ENCODE assay signal across 1 cellular context in the genomic region with DNA sequence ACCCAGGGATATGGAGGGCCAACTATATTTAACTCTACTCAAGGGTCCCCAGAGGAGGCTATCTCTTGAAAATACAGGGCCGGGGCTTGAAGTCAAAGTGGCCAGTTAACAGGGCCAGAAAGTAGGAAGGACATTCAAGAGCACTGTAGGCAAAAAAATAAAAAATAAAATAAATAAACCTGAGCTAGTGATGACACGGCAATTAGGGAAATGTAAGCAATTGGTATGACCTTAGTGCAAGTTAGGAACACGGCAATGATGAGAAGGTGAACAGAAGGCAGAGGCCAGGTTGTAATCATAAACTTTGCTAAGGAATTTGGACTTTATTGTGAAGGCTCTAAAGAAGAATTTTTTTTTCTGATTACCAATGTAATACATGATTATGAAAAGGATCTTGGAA.
TF ChIP-seq lines count a peak whose summit lies in the region.

No MANE protein-coding gene starts in this region.

TF ChIP-seq in HEK293, 187 proteins besides CTCF, POLR2A, EP300 and RAD21 (continued from another document):
- TF ChIP-seq, protein P1, sequence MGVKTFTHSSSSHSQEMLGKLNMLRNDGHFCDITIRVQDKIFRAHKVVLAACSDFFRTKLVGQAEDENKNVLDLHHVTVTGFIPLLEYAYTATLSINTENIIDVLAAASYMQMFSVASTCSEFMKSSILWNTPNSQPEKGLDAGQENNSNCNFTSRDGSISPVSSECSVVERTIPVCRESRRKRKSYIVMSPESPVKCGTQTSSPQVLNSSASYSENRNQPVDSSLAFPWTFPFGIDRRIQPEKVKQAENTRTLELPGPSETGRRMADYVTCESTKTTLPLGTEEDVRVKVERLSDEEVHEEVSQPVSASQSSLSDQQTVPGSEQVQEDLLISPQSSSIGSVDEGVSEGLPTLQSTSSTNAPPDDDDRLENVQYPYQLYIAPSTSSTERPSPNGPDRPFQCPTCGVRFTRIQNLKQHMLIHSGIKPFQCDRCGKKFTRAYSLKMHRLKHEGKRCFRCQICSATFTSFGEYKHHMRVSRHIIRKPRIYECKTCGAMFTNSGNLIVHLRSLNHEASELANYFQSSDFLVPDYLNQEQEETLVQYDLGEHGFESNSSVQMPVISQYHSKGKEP (tag by site-specific recombination; IDR thresholded peaks at IDR 0.05): no peak
